In genomic region chr5:115428676-115429075, GRCh38 we compare ENCODE assay signal across 27 cellular contexts.
"Had no signal": no experiment of that assay in that cellular context is flagged by ENCODE, and none has a peak within 500 bp of the region (broad histone marks: within the 10 kb centered on the region; RNA-seq: fewer than 3 reads in every experiment).

No MANE protein-coding gene starts in this region.

- H3K36me3 ChIP-seq: gastroesophageal sphincter, ovary, prostate gland, sigmoid colon, stomach, thyroid gland, upper lobe of right lung had no signal

- H3K4me1 ChIP-seq: upper lobe of right lung had no signal

- H3K4me3 ChIP-seq: gastroesophageal sphincter, ovary, prostate gland, sigmoid colon, smooth muscle cell, stomach, thyroid gland, upper lobe of right lung had no signal

- H3K9me3 ChIP-seq: gastroesophageal sphincter, ovary, prostate gland, sigmoid colon, stomach, thyroid gland, upper lobe of right lung had no signal

- H3K27me3 ChIP-seq: gastroesophageal sphincter, ovary, sigmoid colon, stomach, thyroid gland, upper lobe of right lung had no signal

- DNase-seq: activated CD4-positive, alpha-beta memory T cell treated with anti-CD3 and anti-CD28 coated beads, Interleukin-2, amount 10 ng/mL, durations not matched to agents 7 days and 5 days; activated CD4-positive, alpha-beta T cell treated with anti-CD3 and anti-CD28 coated beads, Interleukin-2, amount 10 ng/mL, durations not matched to agents 24 days and 14 days; activated CD4-positive, CD25-positive, alpha-beta regulatory T cell treated with anti-CD3 and anti-CD28 coated beads, Interleukin-2, amount 50 U/mL, for 72 hours; activated CD8-positive, alpha-beta memory T cell treated with anti-CD3 and anti-CD28 coated beads, Interleukin-2, amount 50 U/mL, for 48 hours; activated naive CD4-positive, alpha-beta T cell; activated T-cell treated with anti-CD3 and anti-CD28 coated beads, Interleukin-2, amount 50 U/mL, for 4 hours; anterior cingulate cortex; cortex of kidney; effector memory CD8-positive, alpha-beta T cell; erythroblast; hippocampal formation; left cardiac atrium; mammary epithelial cell; ovary; sigmoid colon; stimulated activated CD4-positive, alpha-beta T cell treated with anti-CD3 and anti-CD28 coated beads, Interleukin-1b, Interleukin-23, amount 100 ng/mL, for 48 hours; stimulated activated CD4-positive, alpha-beta T cell treated with anti-CD3 and anti-CD28 coated beads, Interleukin-4, amount 100 ng/mL, for 4 hours; stimulated activated CD8-positive, alpha-beta memory T cell treated with anti-CD3 and anti-CD28 coated beads, Interleukin-4, amount 100 ng/mL, for 48 hours; stimulated activated naive B cell treated with anti-CD40 and anti-IgM and Interleukin-4, amounts not matched to agents 10 μg/mL and 1 μg/mL and 100 μg/mL, for 72 hours; stomach; thyroid gland; upper lobe of right lung had no signal

- H3K27ac ChIP-seq: ovary, sigmoid colon, thyroid gland, upper lobe of right lung had no signal

- ATAC-seq: activated naive CD4-positive, alpha-beta T cell treated with anti-CD3 and anti-CD28 coated beads, Interleukin-2, amount 50 U/mL, for 72 hours; activated T-cell treated with anti-CD3 and anti-CD28 coated beads, Interleukin-2, amount 50 U/mL, for 4 hours; activated T-helper 17 cell treated with anti-CD3 and anti-CD28 coated beads, Interleukin-2, amount 50 U/mL, for 72 hours; effector memory CD8-positive, alpha-beta T cell; gastroesophageal sphincter; left cardiac atrium; stimulated activated naive B cell treated with anti-CD40 and anti-IgM and Interleukin-4, amounts not matched to agents 10 μg/mL and 1 μg/mL and 100 μg/mL, for 72 hours; upper lobe of right lung had no signal
